In genomic region chr14:99800781-99801180, GRCh38 we compare ENCODE assay signal across 1 cellular context.
TF ChIP-seq lines count a peak whose summit lies in the region.

No MANE protein-coding gene starts in this region.

TF ChIP-seq in GM23338, 12 proteins besides CTCF, POLR2A, EP300 and RAD21 (continued from another document):
- TF ChIP-seq REST (IDR thresholded peaks at IDR 0.05; ENCODE audit: unreplicated experiment) (no peak), ETS1 (IDR thresholded peaks at IDR 0.05) (no peak), EZH2 (IDR thresholded peaks at IDR 0.05; ENCODE audit: low read depth, unreplicated experiment) (no peak), NANOG (IDR thresholded peaks at IDR 0.05; ENCODE audit: borderline replicate concordance) (no peak), CREB1 (CRISPR knock-in tag; IDR thresholded peaks at IDR 0.05; ENCODE audit: low read depth) (no peak)
